Comparison of ENCODE assay signal across 8 cellular contexts in the genomic region with DNA sequence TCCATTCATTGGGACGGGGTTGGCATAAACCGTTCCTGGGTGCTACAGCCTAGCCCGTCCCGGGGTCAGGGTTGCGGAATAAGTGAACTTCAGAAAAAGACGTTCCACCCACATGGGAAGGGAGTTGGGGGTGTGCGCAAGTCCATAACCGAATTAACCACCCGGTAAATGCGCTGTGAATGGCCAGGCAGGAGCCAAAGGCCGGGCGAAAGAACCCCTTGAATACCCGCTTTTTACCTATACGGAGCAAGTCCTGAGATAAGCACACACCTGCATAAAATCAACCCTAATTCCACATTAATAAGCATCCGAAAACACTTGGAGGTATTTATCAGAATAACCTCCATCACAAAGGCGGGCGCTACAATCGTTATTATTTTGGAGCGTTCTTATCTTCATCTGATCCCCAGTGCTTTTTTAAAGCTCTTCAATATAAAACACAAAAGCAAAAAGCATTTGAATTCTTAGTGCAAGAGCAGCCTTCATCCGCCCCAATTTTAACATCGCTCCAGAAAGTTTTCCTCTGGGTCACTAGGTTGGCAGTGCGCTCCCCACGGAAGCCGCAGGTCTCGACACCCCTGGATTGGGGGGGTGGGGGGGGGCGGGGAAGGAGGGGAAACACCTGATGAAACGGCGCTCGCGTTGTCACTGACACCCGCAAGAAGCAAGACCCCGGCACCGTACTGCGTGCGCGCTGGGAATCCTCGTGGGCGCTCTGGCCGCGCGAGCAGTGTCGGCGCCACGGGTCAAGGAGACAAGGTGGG. TPM values are rescaled to one million over a fixed set of nuclear protein-coding genes. Genes with fewer than 3 reads are reported as not detected.
DNase-seq lines count a peak whose midpoint lies in the region; ATAC-seq and TF ChIP-seq lines count a peak whose summit lies in the region.

No MANE protein-coding gene starts in this region.

- H3K27me3 Mint-ChIP-seq in brain = peaks cover 81% of the 10 kb centered on the region

- H3K27ac Mint-ChIP-seq in brain = peak overlapping the region in 2 of 5 experiments; percentile 70 to 89

- H3K9ac ChIP-seq in HUES6 (ENCODE audit: low read length) (peak overlapping the region; percentile 66), mucosa of rectum (ENCODE audit: low read depth in 1 of 2, low read length in 2 of 2) (peak overlapping the region; percentile 83 to 85)

- ATAC-seq in GM21367 (IDR thresholded peaks at IDR 0.05; ENCODE audit: unreplicated experiment) = no peak
- no peak for ATAC-seq in HG03354 (IDR thresholded peaks at IDR 0.05; ENCODE audit: poor library complexity, severe bottlenecking, unreplicated experiment)

- H3K4me1 ChIP-seq in HUES6 (ENCODE audit: control insufficient read depth, insufficient read depth, low read length) (peaks cover 20% of the 10 kb centered on the region), mucosa of rectum (ENCODE audit: control insufficient read depth in 2 of 2, insufficient read depth in 2 of 2, low read length in 2 of 2) (peaks cover 6 to 15% of the 10 kb centered on the region in 2 donors)

- peaks cover 0 to 5% (median under 1%) of the 10 kb centered on the region in 5 experiments for H3K9me3 Mint-ChIP-seq in brain

- H3K4me3 ChIP-seq in AG10803 (ENCODE audit: low read length) (peak overlapping the region; percentile 86), HUES6 (ENCODE audit: low read depth, low read length) (peak overlapping the region; percentile 93), mucosa of rectum (ENCODE audit: low read length in 2 of 2) (peak overlapping the region; percentile 87 to 97)

- peak overlapping the region; percentile 90 to 97 (median 92) for H3K4me3 Mint-ChIP-seq in brain

- H3K36me3 ChIP-seq in HUES6 (ENCODE audit: control insufficient read depth, insufficient read depth, low read length) = no peaks in the 10 kb centered on the region
- peaks cover 0 to 9% of the 10 kb centered on the region in 2 donors for H3K36me3 ChIP-seq in mucosa of rectum (ENCODE audit: control insufficient read depth in 2 of 2, insufficient read depth in 2 of 2, low read length in 2 of 2)

- peaks cover 30% of the 10 kb centered on the region for H3K4me1 Mint-ChIP-seq in brain

- no peaks in the 10 kb centered on the region for H3K36me3 Mint-ChIP-seq in brain

- no peaks in the 10 kb centered on the region for H3K9me3 ChIP-seq in HUES6 (ENCODE audit: control insufficient read depth, insufficient read depth, low read depth, low read length)
- H3K9me3 ChIP-seq in mucosa of rectum (ENCODE audit: control insufficient read depth in 2 of 2, low read length in 2 of 2) = no peaks in the 10 kb centered on the region

- H3K27ac ChIP-seq in HUES6 (ENCODE audit: low read depth, low read length) = no peak overlapping the region
- peak overlapping the region; percentile 89 to 93 for H3K27ac ChIP-seq in mucosa of rectum (ENCODE audit: low read depth in 2 of 2, low read length in 2 of 2)

- no peak for TF ChIP-seq CTCF in AG10803 (conservative IDR thresholded peaks at IDR 0.05; ENCODE audit: low read length)
- TF ChIP-seq CTCF in brain (conservative IDR thresholded peaks at IDR 0.05) = no peak

- H3K27me3 ChIP-seq in HUES6 (ENCODE audit: control insufficient read depth, insufficient read depth, low read length) (peaks cover 30% of the 10 kb centered on the region), mucosa of rectum (ENCODE audit: control insufficient read depth in 2 of 2, insufficient read depth in 2 of 2, low read length in 2 of 2) (peaks cover 6 to 11% of the 10 kb centered on the region in 2 donors)

- DNase-seq in AG10803 (ENCODE audit: low read depth) (no peak), HuH-7.5 (ENCODE audit: low spot score) (no peak), H4 (ENCODE audit: low spot score) (no peak)

RNA-seq across cellular contexts. Expression of gene SATB2, which starts 1.2 kb away (rescaled TPM):
- polyA plus RNA-seq in brain (ENCODE audit: insufficient read depth, low read depth, low replicate concordance) = 7.2 TPM
- 10.3 TPM in 2 replicates for total RNA-seq in H4 (2014; rRNA removed; shearing (Covaris generic))
